Comparison of ENCODE assay signal across 8 cellular contexts in the genomic region with DNA sequence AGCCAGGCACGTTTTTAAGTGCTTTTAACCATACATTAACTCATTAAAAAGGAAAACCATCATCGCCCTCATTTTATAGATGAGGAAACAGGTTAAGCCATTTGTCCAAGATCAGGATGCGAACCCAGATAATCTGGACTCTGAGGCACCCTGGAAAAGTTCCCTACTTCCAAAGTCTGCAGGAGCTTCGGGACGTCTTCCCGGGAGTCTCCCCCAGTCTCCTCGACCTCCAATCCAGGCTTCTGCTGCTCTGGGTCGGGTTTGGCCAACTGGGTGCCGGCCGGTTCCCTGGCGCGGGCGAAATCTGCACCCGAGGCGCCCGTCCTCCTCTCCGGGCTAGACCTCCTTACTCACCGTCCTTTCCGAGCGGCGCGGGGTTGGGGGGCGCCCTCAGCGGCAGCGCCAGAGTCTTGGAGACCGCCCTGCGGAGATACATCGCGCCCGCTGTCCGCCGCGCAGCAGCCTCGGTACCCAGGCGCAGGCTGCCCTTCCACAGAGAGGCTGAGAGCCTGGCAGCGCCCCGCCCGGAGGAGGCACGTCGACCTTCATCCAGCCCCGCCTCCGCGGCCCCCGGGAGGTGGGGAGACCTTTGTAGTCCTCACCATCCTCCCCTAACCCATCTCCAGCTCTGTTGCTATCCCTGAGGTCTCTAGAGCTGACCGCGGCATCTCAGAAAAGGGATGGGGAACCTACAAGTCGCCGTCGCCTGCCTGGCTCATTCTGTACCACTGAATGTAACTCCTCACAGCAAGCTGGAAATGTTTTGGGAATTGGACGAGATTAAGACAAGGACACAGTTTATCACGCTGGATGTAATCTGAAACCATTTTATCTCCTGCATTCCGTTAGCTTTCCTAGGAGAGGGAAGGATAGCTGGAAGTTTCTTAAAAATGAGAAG. TPM values are rescaled to one million over a fixed set of nuclear protein-coding genes. Genes with fewer than 3 reads are reported as not detected.
A peak's percentile ranks its signal among the peaks of the same experiment; 100 is the strongest.
DNase-seq lines count a peak whose midpoint lies in the region; ATAC-seq and TF ChIP-seq lines count a peak whose summit lies in the region.

Gene MGARP (minus strand): TSS at position 503 of the 898 bp plus-strand sequence. CDS start 67 bp downstream, at position 436.

- ATAC-seq in HG02840 (IDR thresholded peaks at IDR 0.05; ENCODE audit: low FRiP score, unreplicated experiment) = no peak

- DNase-seq in ELR (ENCODE audit: low read depth) (peak; percentile 15), NCI-H1105 treated with DMSO at 0.1 percent for 48 hours (lab: John Stamatoyannopoulos, UW) (peak; percentile 24), adrenal gland (peak; percentile 67 to 83 (median 77)), hepatocyte (ENCODE audit: low spot score) (peak; percentile 28), retinal pigment epithelial cell (ENCODE audit: low read depth) (no peak), NCI-H2029 treated with DMSO at 0.1 percent for 48 hours (lab: John Stamatoyannopoulos, UW) (no peak), OCI-M2 (lab: John Stamatoyannopoulos, UW; ENCODE audit: unreplicated experiment) (no peak)

- H3K4me1 ChIP-seq in adrenal gland (replicated peaks in 1 of 2) (peaks cover 0 to 18% of the 10 kb centered on the region in 2 donors), hepatocyte (ENCODE audit: insufficient read depth) (no peaks in the 10 kb centered on the region)

- no peaks in the 10 kb centered on the region for H3K27me3 ChIP-seq in adrenal gland
- peaks cover 40% of the 10 kb centered on the region for H3K27me3 ChIP-seq in hepatocyte

- no peaks in the 10 kb centered on the region for H4K20me1 ChIP-seq in hepatocyte (ENCODE audit: insufficient read depth, poor library complexity, severe bottlenecking)

- TF ChIP-seq CTCF in adrenal gland (IDR thresholded peaks at IDR 0.05) (no peak), hepatocyte (IDR thresholded peaks at IDR 0.05; ENCODE audit: poor library complexity) (no peak), retinal pigment epithelial cell (conservative IDR thresholded peaks at IDR 0.05; ENCODE audit: low read depth, low read length) (no peak)

- H3K4me3 ChIP-seq in adrenal gland (peak within 1 kb of the TSS in 2 of 4 donors; percentile 47 to 70), hepatocyte (peak within 1 kb of the TSS; percentile 54), retinal pigment epithelial cell (ENCODE audit: low read length) (peak within 1 kb of the TSS; percentile 61)

- H3K36me3 ChIP-seq in adrenal gland (replicated peaks in 1 of 2) = no peaks in the 10 kb centered on the region
- H3K36me3 ChIP-seq in hepatocyte (replicated peaks; ENCODE audit: insufficient read depth, low read depth) = no peaks in the 10 kb centered on the region

- H3K27ac ChIP-seq in adrenal gland = peak within 1 kb of the TSS; percentile 43 to 85 (median 83)
- H3K27ac ChIP-seq in hepatocyte = no peak within 1 kb of the TSS

- H3K79me2 ChIP-seq in hepatocyte = no peaks in the 10 kb centered on the region

- 2 to 9% (median 3%) methylated on average over 17 to 52 of the region's 52 CpGs for WGBS in adrenal gland, 4 donors
- 4% methylated on average over 46 of the region's 52 CpGs for WGBS in hepatocyte (ENCODE audit: low lambda C conversion rate, missing lambda C conversion rate)

- intact Hi-C loops in adrenal gland (cut with DNase I) = loop anchor here in 1 of 2 donors (10.0 kb wide), 1 partner anchor 95 kb away; no protein-coding TSS in a partner anchor

- H3K9me2 ChIP-seq in hepatocyte (replicated peaks; ENCODE audit: insufficient read depth) = no peaks in the 10 kb centered on the region

- no peaks in the 10 kb centered on the region for H3K9me3 ChIP-seq in adrenal gland (replicated peaks in 1 of 3)
- H3K9me3 ChIP-seq in hepatocyte (ENCODE audit: low read depth) = no peaks in the 10 kb centered on the region

- peak within 1 kb of the TSS; percentile 64 for H2AFZ ChIP-seq in hepatocyte

- peak within 1 kb of the TSS; percentile 95 for H3K4me2 ChIP-seq in hepatocyte

- TF ChIP-seq POLR2A in adrenal gland (IDR thresholded peaks at IDR 0.05) = peak in 1 of 2 donors; percentile 82

RNA-seq across cellular contexts. Expression of gene MGARP, which starts in this region (rescaled TPM):
- total RNA-seq in adrenal gland (100 to 1,000 TPM; 130 to 315 (median 257) TPM), hepatocyte (0.90 and 2.0 TPM in 2 replicates)
- polyA plus RNA-seq in adrenal gland (100 to 1,000 TPM in 2 of 3 donors, 10 to 100 TPM in 1; 79.2 to 252 (median 136) TPM), hepatocyte (2.9 and 4.3 TPM in 2 replicates)

Comparison
In these comparisons a context has a peak if more than half of its experiments do, and no peak if none do; other contexts are left out.
1. RNA of gene MGARP (total RNA-seq): 130 to 315 TPM in adrenal gland; 0.90 to 2.0 TPM in hepatocyte; every median in the first group is over 10 times any median in the second.
2. RNA of gene MGARP (polyA plus RNA-seq): 79.2 to 252 TPM in adrenal gland; 2.9 to 4.3 TPM in hepatocyte; every median in the first group is over 10 times any median in the second.
3. DNase-seq: peak in ELR (single experiment), NCI-H1105 treated with DMSO at 0.1 percent for 48 hours (single experiment), adrenal gland (7 of 7) and hepatocyte (single experiment); none in retinal pigment epithelial cell (single experiment), NCI-H2029 treated with DMSO at 0.1 percent for 48 hours (single experiment) and OCI-M2 (single experiment).